In the genomic region with DNA sequence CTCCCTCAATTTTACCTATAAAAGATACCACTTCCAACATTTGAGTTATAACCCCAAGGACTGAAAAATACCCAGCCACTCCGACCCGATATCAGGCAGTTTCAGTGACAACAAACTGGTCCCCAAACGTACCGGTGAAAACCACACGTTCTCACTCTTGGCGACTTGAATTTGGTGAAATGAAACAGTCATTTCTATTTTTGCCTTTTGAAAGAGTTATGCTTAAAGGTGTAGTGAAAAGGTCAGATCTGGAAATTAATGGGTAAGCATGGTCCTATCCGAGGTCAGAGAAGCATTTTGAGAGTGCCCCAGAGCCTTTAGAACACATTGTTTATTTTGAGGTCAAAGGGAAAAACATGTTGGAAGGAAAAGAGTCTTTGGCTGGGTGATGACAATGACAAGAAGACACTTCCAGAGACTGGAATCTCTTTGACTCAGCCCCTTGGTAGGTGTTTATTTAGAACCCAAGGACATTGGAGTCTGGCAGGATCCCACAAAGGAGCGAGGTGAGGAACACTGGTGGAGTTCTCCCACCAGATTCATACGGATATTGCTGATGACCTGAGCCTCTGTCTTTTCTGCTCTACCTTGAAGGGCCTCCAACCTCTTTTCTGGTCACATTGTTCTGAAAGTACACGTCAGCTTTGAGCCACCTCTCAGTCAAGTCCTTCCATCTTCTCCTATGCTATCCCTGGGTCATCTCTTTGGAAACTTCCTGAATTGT, we compare ENCODE assay signal across 10 cellular contexts.
DNase-seq lines count a peak whose midpoint lies in the region; ATAC-seq and TF ChIP-seq lines count a peak whose summit lies in the region.
"Had no signal": no experiment of that assay in that cellular context is flagged by ENCODE, and none has a peak within 500 bp of the region (broad histone marks: within the 10 kb centered on the region; RNA-seq: fewer than 3 reads in every experiment).

No MANE protein-coding gene starts in this region.

- H3K36me3 ChIP-seq in osteoblast (ENCODE audit: insufficient read depth, low read length): no peaks in the 10 kb centered on the region

- peak overlapping the region; percentile 48 for H3K4me3 Mint-ChIP-seq in activated naive CD4-positive, alpha-beta T cell treated with anti-CD3 and anti-CD28 coated beads, Interleukin-2, amount 50 U/mL, for 24 hours

- no peak for TF ChIP-seq CTCF in osteoblast (IDR thresholded peaks at IDR 0.05; ENCODE audit: extremely low read depth, low read depth, low read length)

- peaks cover 4% of the 10 kb centered on the region for H4K20me1 ChIP-seq in osteoblast (ENCODE audit: insufficient read depth, low read length)

- no peak overlapping the region for H2AFZ ChIP-seq in osteoblast (ENCODE audit: low read length)

- no peak overlapping the region for H3K27ac ChIP-seq in osteoblast (ENCODE audit: low read depth, low read length)

- peaks cover 11% of the 10 kb centered on the region for H3K4me1 ChIP-seq in osteoblast (ENCODE audit: insufficient read depth, low read length)

- DNase-seq in EH (ENCODE audit: low read depth): peak; percentile 59
- DNase-seq in GOT3 (lab: John Stamatoyannopoulos, UW): no peak
- DNase-seq in NCI-H1092 (lab: John Stamatoyannopoulos, UW): no peak
- DNase-seq in osteoblast (ENCODE audit: insufficient read length, low spot score, missing footprints): no peak
- no peak for DNase-seq in NCI-H345 (lab: John Stamatoyannopoulos, UW)
- DNase-seq: DMS79 treated with DMSO at 0.1 percent for 48 hours, Kasumi-1 had no signal

- no peaks in the 10 kb centered on the region for H3K27me3 Mint-ChIP-seq in activated naive CD4-positive, alpha-beta T cell treated with anti-CD3 and anti-CD28 coated beads, Interleukin-2, amount 50 U/mL, for 24 hours

- no peak overlapping the region for H3K4me2 ChIP-seq in osteoblast (ENCODE audit: insufficient read depth, low read length)

- no peaks in the 10 kb centered on the region for H3K9me3 ChIP-seq in osteoblast (ENCODE audit: low read depth, low read length)

- ATAC-seq in GM19324 (IDR thresholded peaks at IDR 0.05; ENCODE audit: low FRiP score, unreplicated experiment) (peak; percentile 49), HG03060 (IDR thresholded peaks at IDR 0.05; ENCODE audit: low read depth, unreplicated experiment) (peak; percentile 45)

- H3K36me3 Mint-ChIP-seq in activated naive CD4-positive, alpha-beta T cell treated with anti-CD3 and anti-CD28 coated beads, Interleukin-2, amount 50 U/mL, for 24 hours: peaks cover 25% of the 10 kb centered on the region

- H3K4me1 Mint-ChIP-seq in activated naive CD4-positive, alpha-beta T cell treated with anti-CD3 and anti-CD28 coated beads, Interleukin-2, amount 50 U/mL, for 24 hours: peaks cover 69% of the 10 kb centered on the region

- peaks cover 5% of the 10 kb centered on the region for H3K9me3 Mint-ChIP-seq in activated naive CD4-positive, alpha-beta T cell treated with anti-CD3 and anti-CD28 coated beads, Interleukin-2, amount 50 U/mL, for 24 hours

- no peaks in the 10 kb centered on the region for H3K79me2 ChIP-seq in osteoblast (ENCODE audit: insufficient read depth, low read length)

- H3K27me3 ChIP-seq in osteoblast (ENCODE audit: insufficient read depth, low read length): no peaks in the 10 kb centered on the region

- peak overlapping the region; percentile 99 for H3K27ac Mint-ChIP-seq in activated naive CD4-positive, alpha-beta T cell treated with anti-CD3 and anti-CD28 coated beads, Interleukin-2, amount 50 U/mL, for 24 hours

- no peak overlapping the region for H3K4me3 ChIP-seq in osteoblast (ENCODE audit: insufficient read depth, low read length)
